14 cellular contexts compared by ENCODE assay signal in genomic region chr19:3857449-3858003, GRCh38. TPM values are rescaled to one million over a fixed set of nuclear protein-coding genes. Genes with fewer than 3 reads are reported as not detected.
DNase-seq lines count a peak whose midpoint lies in the region; ATAC-seq and TF ChIP-seq lines count a peak whose summit lies in the region.
"Had no signal": no experiment of that assay in that cellular context is flagged by ENCODE, and none has a peak within 500 bp of the region (broad histone marks: within the 10 kb centered on the region; RNA-seq: fewer than 3 reads in every experiment).

No MANE protein-coding gene starts in this region.

- H3K27me3 Mint-ChIP-seq in activated CD8-positive, alpha-beta memory T cell treated with anti-CD3 and anti-CD28 coated beads, Interleukin-2, amount 10 ng/mL, durations not matched to agents 7 days and 5 days, result peaks cover 2% of the 10 kb centered on the region

- no peak overlapping the region for H3K4me3 Mint-ChIP-seq in activated CD8-positive, alpha-beta memory T cell treated with anti-CD3 and anti-CD28 coated beads, Interleukin-2, amount 10 ng/mL, durations not matched to agents 7 days and 5 days

- no peaks in the 10 kb centered on the region for H3K9me3 Mint-ChIP-seq in activated CD8-positive, alpha-beta memory T cell treated with anti-CD3 and anti-CD28 coated beads, Interleukin-2, amount 10 ng/mL, durations not matched to agents 7 days and 5 days (ENCODE audit: low read depth)

- no peaks in the 10 kb centered on the region for H3K27me3 ChIP-seq in H7 (ENCODE audit: control insufficient read depth, insufficient read depth, low read length)
- H3K27me3 ChIP-seq: heart left ventricle had no signal

- no peak overlapping the region for H3K4me3 ChIP-seq in GM12865 (ENCODE audit: low read depth, low read length)
- H3K4me3 ChIP-seq in H7 (ENCODE audit: insufficient read depth, low read depth, low read length), result no peak overlapping the region
- H3K4me3 ChIP-seq: heart left ventricle had no signal

- TF ChIP-seq RAD21 in Ishikawa (IDR thresholded peaks at IDR 0.05; ENCODE audit: low read depth), result no peak

- H3K27ac Mint-ChIP-seq in activated CD8-positive, alpha-beta memory T cell treated with anti-CD3 and anti-CD28 coated beads, Interleukin-2, amount 10 ng/mL, durations not matched to agents 7 days and 5 days, result no peak overlapping the region

- no peaks in the 10 kb centered on the region; the same call in none of the 2 replicates for H3K36me3 ChIP-seq in H7 (replicated peaks; ENCODE audit: control insufficient read depth, insufficient read depth, low read length)
- H3K36me3 ChIP-seq: heart left ventricle had no signal

- DNase-seq in GM12865 (ENCODE audit: low read depth) (peak; percentile 79), NCI-H774 (lab: John Stamatoyannopoulos, UW) (peak; percentile 69), left kidney (ENCODE audit: low read depth, low spot score) (peak; percentile 78), H7 (no peak)
- no peak for DNase-seq in activated CD8-positive, alpha-beta memory T cell treated with anti-CD3 and anti-CD28 coated beads, Interleukin-2, amount 10 ng/mL, durations not matched to agents 7 days and 5 days
- DNase-seq: activated CD4-positive, alpha-beta T cell treated with anti-CD3 and anti-CD28 coated beads, Interleukin-2, amount 50 U/mL, for 1 hour; Caco-2; heart left ventricle; stimulated activated CD4-positive, alpha-beta T cell treated with anti-CD3 and anti-CD28 coated beads, Interleukin-12 subunit alpha, Interleukin-12 subunit beta, amount 100 ng/mL, for 4 hours; trophoblast cell had no signal

- H3K4me1 Mint-ChIP-seq in activated CD8-positive, alpha-beta memory T cell treated with anti-CD3 and anti-CD28 coated beads, Interleukin-2, amount 10 ng/mL, durations not matched to agents 7 days and 5 days, result no peaks in the 10 kb centered on the region

- ATAC-seq in activated CD8-positive, alpha-beta memory T cell treated with anti-CD3 and anti-CD28 coated beads, Interleukin-2, amount 10 ng/mL, durations not matched to agents 7 days and 5 days, result no peak
- ATAC-seq in GM19035 (IDR thresholded peaks at IDR 0.05; ENCODE audit: unreplicated experiment) (no peak), HG02763 (IDR thresholded peaks at IDR 0.05; ENCODE audit: unreplicated experiment) (no peak)
- ATAC-seq: heart left ventricle, left lobe of liver had no signal

- no peak for TF ChIP-seq CTCF in GM12865 (IDR thresholded peaks at IDR 0.05; ENCODE audit: insufficient read depth, low read depth, low read length, missing control alignments)

- CTCF ChIA-PET in activated CD8-positive, alpha-beta memory T cell treated with anti-CD3 and anti-CD28 coated beads, Interleukin-2, amount 10 ng/mL, durations not matched to agents 7 days and 5 days (lab: Charles Lee), result interaction anchor here (0.6 to 1.1 kb wide), 2 partner anchors 132 to 165 kb away, joined by 3 to 4 read pairs; no protein-coding TSS in a partner anchor

- TF ChIP-seq EP300 in Ishikawa (IDR thresholded peaks at IDR 0.05; ENCODE audit: borderline replicate concordance), result no peak

- no peaks in the 10 kb centered on the region for H3K36me3 Mint-ChIP-seq in activated CD8-positive, alpha-beta memory T cell treated with anti-CD3 and anti-CD28 coated beads, Interleukin-2, amount 10 ng/mL, durations not matched to agents 7 days and 5 days

TF ChIP-seq in Ishikawa, 13 proteins besides CTCF, POLR2A, EP300 and RAD21:
- TF ChIP-seq CREB1 (IDR thresholded peaks at IDR 0.05; ENCODE audit: low read depth) (peak; percentile 37; the same call in 1 of the 2 replicates), NFIC (IDR thresholded peaks at IDR 0.05) (no peak), CEBPB (IDR thresholded peaks at IDR 0.05) (peak; percentile 56; the same call in 1 of the 2 replicates)
TF ChIP-seq in Ishikawa: peak in this region for 2.

RNA-seq across cellular contexts. Expression of gene ZFR2, which starts 11.3 kb away (rescaled TPM):
- under 1 TPM; 0.26 TPM for total RNA-seq in activated CD8-positive, alpha-beta memory T cell treated with anti-CD3 and anti-CD28 coated beads, Interleukin-2, amount 10 ng/mL, durations not matched to agents 7 days and 5 days
- total RNA-seq in H7 (2014; rRNA removed; shearing (Covaris generic)), result 21.5 and 36.1 TPM in 2 replicates
- total RNA-seq: Caco-2, left lobe of liver had no signal

RNA-seq across cellular contexts. Expression of gene ATCAY, which starts 23.0 kb away (rescaled TPM):
- total RNA-seq in activated CD8-positive, alpha-beta memory T cell treated with anti-CD3 and anti-CD28 coated beads, Interleukin-2, amount 10 ng/mL, durations not matched to agents 7 days and 5 days, result not detected
- total RNA-seq in H7 (2014; rRNA removed; shearing (Covaris generic)), result 10.2 and 17.9 TPM in 2 replicates
- total RNA-seq: Caco-2, heart left ventricle, left lobe of liver had no signal

Comparison
In these comparisons a context has a peak if more than half of its experiments do, and no peak if none do; other contexts are left out.
1. DNase-seq: peak in GM12865 (single experiment), NCI-H774 (single experiment) and left kidney (single experiment); none in activated CD8-positive, alpha-beta memory T cell treated with anti-CD3 and anti-CD28 coated beads, Interleukin-2, amount 10 ng/mL, durations not matched to agents 7 days and 5 days (single experiment) and H7 (single experiment).
2. RNA of gene ZFR2, which starts 11.3 kb away (total RNA-seq): 21.5 to 36.1 TPM in H7; 0.26 TPM in activated CD8-positive, alpha-beta memory T cell treated with anti-CD3 and anti-CD28 coated beads, Interleukin-2, amount 10 ng/mL, durations not matched to agents 7 days and 5 days; every median in the first group is over 10 times any median in the second.
3. RNA of gene ATCAY, which starts 23.0 kb away (total RNA-seq): 10.2 to 17.9 TPM in H7; not detected in activated CD8-positive, alpha-beta memory T cell treated with anti-CD3 and anti-CD28 coated beads, Interleukin-2, amount 10 ng/mL, durations not matched to agents 7 days and 5 days; every median in the first group is over 10 times any median in the second.